ENCODE assay signal across 8 cellular contexts in genomic region chr10:47340613-47341170, GRCh38. TPM values are rescaled to one million over a fixed set of nuclear protein-coding genes. Genes with fewer than 3 reads are reported as not detected.
DNase-seq lines count a peak whose midpoint lies in the region; ATAC-seq lines count a peak whose summit lies in the region.

No MANE protein-coding gene starts in this region.

- H3K27ac ChIP-seq in CD4-positive, CD25-positive, alpha-beta regulatory T cell (ENCODE audit: insufficient read depth, low read length, poor library complexity, severe bottlenecking), result no peak overlapping the region

- no peak overlapping the region for H3K27ac Mint-ChIP-seq in CD4-positive, CD25-positive, alpha-beta regulatory T cell

- H3K4me1 Mint-ChIP-seq in CD4-positive, CD25-positive, alpha-beta regulatory T cell, result no peaks in the 10 kb centered on the region

- H3K9me3 Mint-ChIP-seq in CD4-positive, CD25-positive, alpha-beta regulatory T cell, result no peaks in the 10 kb centered on the region

- intact Hi-C loops in Right ventricle myocardium inferior (cut with DNase I), result no loop called here

- H3K4me1 ChIP-seq in CD4-positive, CD25-positive, alpha-beta regulatory T cell (ENCODE audit: control insufficient read depth, insufficient read depth, low read length, poor library complexity, severe bottlenecking), result no peaks in the 10 kb centered on the region

- DNase-seq in CD4-positive, CD25-positive, alpha-beta regulatory T cell, result peak; percentile 28 to 51 (median 46)
- DNase-seq in H4 (ENCODE audit: low spot score) (peak; percentile 42), RPMI8226 (peak; percentile 41), Right ventricle myocardium inferior (ENCODE audit: missing footprints) (no peak), renal cortical epithelial cell (ENCODE audit: low read depth) (peak; percentile 44), NCI-H446 treated with DMSO at 0.1 percent for 48 hours (lab: John Stamatoyannopoulos, UW) (no peak)
- DNase-seq in activated gamma-delta T cell treated with anti-CD3 and anti-CD28 coated beads, Interleukin-2, amount 50 U/mL, for 16 hours (ENCODE audit: low read depth), result peak; percentile 65

- H3K27me3 Mint-ChIP-seq in CD4-positive, CD25-positive, alpha-beta regulatory T cell, result peaks cover 7% of the 10 kb centered on the region

- H3K4me3 ChIP-seq in CD4-positive, CD25-positive, alpha-beta regulatory T cell (ENCODE audit: low read depth, low read length), result no peak overlapping the region

- H3K9me3 ChIP-seq in CD4-positive, CD25-positive, alpha-beta regulatory T cell (ENCODE audit: control insufficient read depth in 2 of 2, low read length in 2 of 2), result no peaks in the 10 kb centered on the region

- no peaks in the 10 kb centered on the region for H3K36me3 Mint-ChIP-seq in CD4-positive, CD25-positive, alpha-beta regulatory T cell

- no peak overlapping the region for H3K4me3 Mint-ChIP-seq in CD4-positive, CD25-positive, alpha-beta regulatory T cell

- no peaks in the 10 kb centered on the region for H3K27me3 ChIP-seq in CD4-positive, CD25-positive, alpha-beta regulatory T cell (ENCODE audit: control insufficient read depth, insufficient read depth, low read length)

- peak in 1 of 2 donors; percentile 56 for ATAC-seq in CD4-positive, CD25-positive, alpha-beta regulatory T cell (ENCODE audit: low read depth in 2 of 2)
- peak; percentile 42 for ATAC-seq in Right ventricle myocardium inferior
- no peak for ATAC-seq in GM18861 (IDR thresholded peaks at IDR 0.05; ENCODE audit: unreplicated experiment)

- H3K36me3 ChIP-seq in CD4-positive, CD25-positive, alpha-beta regulatory T cell (ENCODE audit: control insufficient read depth, insufficient read depth, low read length), result no peaks in the 10 kb centered on the region

RNA-seq across cellular contexts. Expression of gene RBP3, which starts 7.5 kb away (rescaled TPM):
- not detected for total RNA-seq in CD4-positive, CD25-positive, alpha-beta regulatory T cell
- not detected for polyA plus RNA-seq in CD4-positive, CD25-positive, alpha-beta regulatory T cell
- total RNA-seq in H4 (2014; rRNA removed; shearing (Covaris generic)), result not detected in 2 replicates
- total RNA-seq in Right ventricle myocardium inferior (not detected), renal cortical epithelial cell (not detected in 2 replicates)

RNA-seq across cellular contexts. Expression of gene GDF2, which starts 18.4 kb away (rescaled TPM):
- total RNA-seq in CD4-positive, CD25-positive, alpha-beta regulatory T cell, result not detected
- not detected for polyA plus RNA-seq in CD4-positive, CD25-positive, alpha-beta regulatory T cell
- not detected in 2 replicates for total RNA-seq in H4 (2014; rRNA removed; shearing (Covaris generic))
- total RNA-seq in Right ventricle myocardium inferior (not detected), renal cortical epithelial cell (not detected in 2 replicates)

RNA-seq across cellular contexts. Expression of gene GDF10, which starts 40.7 kb away (rescaled TPM):
- not detected for total RNA-seq in CD4-positive, CD25-positive, alpha-beta regulatory T cell
- not detected for polyA plus RNA-seq in CD4-positive, CD25-positive, alpha-beta regulatory T cell
- total RNA-seq in H4 (2014; rRNA removed; shearing (Covaris generic)), result not detected in 2 replicates
- 0.27 TPM for total RNA-seq in Right ventricle myocardium inferior
- not detected in 2 replicates for total RNA-seq in renal cortical epithelial cell

RNA-seq across cellular contexts. Expression of gene ZNF488, which starts 43.4 kb away (rescaled TPM):
- not detected for total RNA-seq in CD4-positive, CD25-positive, alpha-beta regulatory T cell
- polyA plus RNA-seq in CD4-positive, CD25-positive, alpha-beta regulatory T cell, result not detected
- total RNA-seq in H4 (2014; rRNA removed; shearing (Covaris generic)), result 0.53 and 1.0 TPM in 2 replicates
- total RNA-seq in Right ventricle myocardium inferior, result not detected
- total RNA-seq in renal cortical epithelial cell, result 0.17 and 0.25 TPM in 2 replicates

Comparison
In these comparisons a context has a peak if more than half of its experiments do, and no peak if none do; other contexts are left out.
1. DNase-seq: peak in CD4-positive, CD25-positive, alpha-beta regulatory T cell (3 of 3), H4 (single experiment), RPMI8226 (single experiment), activated gamma-delta T cell treated with anti-CD3 and anti-CD28 coated beads, Interleukin-2, amount 50 U/mL, for 16 hours (single experiment) and renal cortical epithelial cell (single experiment); none in Right ventricle myocardium inferior (single experiment) and NCI-H446 treated with DMSO at 0.1 percent for 48 hours (single experiment).